Comparison of ENCODE assay signal across 14 cellular contexts in genomic region chr19:676007-676342, GRCh38. TPM values are rescaled to one million over a fixed set of nuclear protein-coding genes. Genes with fewer than 3 reads are reported as not detected.
DNase-seq lines count a peak whose midpoint lies in the region; ATAC-seq, FAIRE-seq and TF ChIP-seq lines count a peak whose summit lies in the region.
"Had no signal": no experiment of that assay in that cellular context is flagged by ENCODE, and none has a peak within 500 bp of the region (broad histone marks: within the 10 kb centered on the region; RNA-seq: fewer than 3 reads in every experiment).

No MANE protein-coding gene starts in this region.

- H3K79me2 ChIP-seq in astrocyte (ENCODE audit: insufficient read depth, low read length) = peaks cover 26% of the 10 kb centered on the region

- H3K4me1 ChIP-seq in astrocyte (ENCODE audit: insufficient read depth, low read length) = peaks cover 34% of the 10 kb centered on the region
- no peaks in the 10 kb centered on the region for H3K4me1 ChIP-seq in right cardiac atrium (ENCODE audit: control insufficient read depth, insufficient read depth, low read length)
- peaks cover 0 to 4% of the 10 kb centered on the region in 2 donors for H3K4me1 ChIP-seq in small intestine (ENCODE audit: control insufficient read depth in 2 of 2, insufficient read depth in 1 of 2, low read depth in 1 of 2, low read length in 1 of 2)
- H3K4me1 ChIP-seq: HAP-1 had no signal

- peak overlapping the region; percentile 96 for H3K9ac ChIP-seq in astrocyte (ENCODE audit: low read length)

- TF ChIP-seq CTCF in GM12864 (IDR thresholded peaks at IDR 0.05; ENCODE audit: low read depth, low read length, missing control alignments) (no peak), astrocyte (IDR thresholded peaks at IDR 0.05; ENCODE audit: insufficient read depth, low read depth, low read length) (no peak)

- H3K4me3 ChIP-seq in GM12864 (ENCODE audit: low read depth, low read length) (peak overlapping the region; percentile 31), astrocyte (ENCODE audit: insufficient read depth, low read depth, low read length) (peak overlapping the region; percentile 44), right cardiac atrium (ENCODE audit: low read length) (peak overlapping the region; percentile 84), small intestine (ENCODE audit: low read depth in 1 of 2, low read length in 2 of 2) (peak overlapping the region; percentile 17 to 20)
- H3K4me3 ChIP-seq: HAP-1 had no signal

- peak overlapping the region; percentile 94 for H3K4me2 ChIP-seq in astrocyte (ENCODE audit: low read length)

- DNase-seq in GM12864 (ENCODE audit: low read depth) (no peak), astrocyte (ENCODE audit: low read depth) (no peak), right cardiac atrium (no peak), small intestine (no peak), HPDE6-E6E7 (ENCODE audit: extremely low spot score) (no peak), NCI-H82 treated with DMSO at 0.1 percent for 48 hours (lab: John Stamatoyannopoulos, UW; ENCODE audit: unreplicated experiment) (no peak)
- DNase-seq: activated CD4-positive, alpha-beta T cell treated with anti-CD3 and anti-CD28 coated beads for 1 hour; activated naive CD4-positive, alpha-beta T cell treated with anti-CD3 and anti-CD28 coated beads, Interleukin-2, amount 10 ng/mL, durations not matched to agents 7 days and 5 days; NCI-H1694 had no signal

- 6% methylated on average over 32 of the region's 32 CpGs for WGBS in right cardiac atrium
- WGBS in small intestine, 3 donors = 7 to 12% (median 8%) methylated on average over 12 to 32 of the region's 32 CpGs

- intact Hi-C loops in right cardiac atrium (cut with DNase I) = no loop called here

- peaks cover 9% of the 10 kb centered on the region for H3K4me1 Mint-ChIP-seq in astrocyte (ENCODE audit: low read depth, unreplicated experiment)

- H3K27ac ChIP-seq in astrocyte (ENCODE audit: low read depth, low read length) (no peak overlapping the region), right cardiac atrium (ENCODE audit: low read length) (peak overlapping the region; percentile 79), small intestine (ENCODE audit: low read depth in 1 of 2, low read length in 1 of 2) (peak overlapping the region in 1 of 2 donors; percentile 21)

- H3K36me3 ChIP-seq in astrocyte (ENCODE audit: insufficient read depth, low read length) (no peaks in the 10 kb centered on the region), small intestine (ENCODE audit: control insufficient read depth in 2 of 2, insufficient read depth in 2 of 2, low read length in 2 of 2) (no peaks in the 10 kb centered on the region)
- H3K36me3 ChIP-seq: HAP-1 had no signal

- no peak for FAIRE-seq in astrocyte (lab: Jason Lieb, UNC)
- no peak for FAIRE-seq in small intestine (lab: Jason Lieb, UNC)
- FAIRE-seq: RCC 7860 had no signal

- H3K9me3 ChIP-seq in astrocyte (ENCODE audit: insufficient read depth, low read depth, low read length) = no peaks in the 10 kb centered on the region
- no peaks in the 10 kb centered on the region for H3K9me3 ChIP-seq in right cardiac atrium (ENCODE audit: control insufficient read depth, low read length)
- H3K9me3 ChIP-seq in small intestine (ENCODE audit: control insufficient read depth, low read depth) = no peaks in the 10 kb centered on the region
- H3K9me3 ChIP-seq: HAP-1 had no signal

- H3K36me3 Mint-ChIP-seq in astrocyte (ENCODE audit: low read depth, unreplicated experiment) = peaks cover 6% of the 10 kb centered on the region
- H3K36me3 Mint-ChIP-seq: activated naive CD4-positive, alpha-beta T cell treated with anti-CD3 and anti-CD28 coated beads, Interleukin-2, amount 10 ng/mL, durations not matched to agents 7 days and 5 days had no signal

- H3K27me3 Mint-ChIP-seq in astrocyte (ENCODE audit: low read depth, unreplicated experiment) = peaks cover 3% of the 10 kb centered on the region

- no peak overlapping the region for H2AFZ ChIP-seq in astrocyte (ENCODE audit: low read depth, low read length)

- H3K9me3 Mint-ChIP-seq in astrocyte (ENCODE audit: unreplicated experiment) = no peaks in the 10 kb centered on the region
- H3K9me3 Mint-ChIP-seq: activated naive CD4-positive, alpha-beta T cell treated with anti-CD3 and anti-CD28 coated beads, Interleukin-2, amount 10 ng/mL, durations not matched to agents 7 days and 5 days had no signal

- H3K27ac Mint-ChIP-seq in astrocyte (ENCODE audit: unreplicated experiment) = peak overlapping the region; percentile 34
- H3K27ac Mint-ChIP-seq: activated naive CD4-positive, alpha-beta T cell treated with anti-CD3 and anti-CD28 coated beads, Interleukin-2, amount 10 ng/mL, durations not matched to agents 7 days and 5 days had no signal

- H3K4me3 Mint-ChIP-seq in astrocyte (ENCODE audit: unreplicated experiment) = peak overlapping the region; percentile 74
- H3K4me3 Mint-ChIP-seq: activated naive CD4-positive, alpha-beta T cell treated with anti-CD3 and anti-CD28 coated beads, Interleukin-2, amount 10 ng/mL, durations not matched to agents 7 days and 5 days had no signal

- no peak for ATAC-seq in right cardiac atrium
- no peak for ATAC-seq in HG03442 (IDR thresholded peaks at IDR 0.05; ENCODE audit: unreplicated experiment)
- no peak for ATAC-seq in HG03159 (IDR thresholded peaks at IDR 0.05; ENCODE audit: unreplicated experiment)

- H4K20me1 ChIP-seq in astrocyte (ENCODE audit: insufficient read depth, low read length) = peaks cover 15% of the 10 kb centered on the region

- no peaks in the 10 kb centered on the region for H3K27me3 ChIP-seq in astrocyte (ENCODE audit: insufficient read depth, low read length)
- H3K27me3 ChIP-seq in right cardiac atrium (ENCODE audit: control insufficient read depth, insufficient read depth) = no peaks in the 10 kb centered on the region
- H3K27me3 ChIP-seq in small intestine (ENCODE audit: control insufficient read depth in 2 of 2, insufficient read depth in 2 of 2, low read length in 2 of 2) = peaks cover 0 to 9% of the 10 kb centered on the region in 2 donors

RNA-seq across cellular contexts. Expression of gene FSTL3, which starts 0.2 kb away (rescaled TPM):
- total RNA-seq in astrocyte (72.0 and 78.8 TPM in 2 replicates), right cardiac atrium (100 to 1,000 TPM in 1 of 4 donors, 10 to 100 TPM in 3; 47.1 to 110 (median 61.9) TPM)
- polyA plus RNA-seq in right cardiac atrium (64.1 TPM), small intestine (10 to 100 TPM in 1 of 3 donors, 1 to 10 TPM in 2; 4.0 to 30.0 (median 5.4) TPM)

RNA-seq across cellular contexts. Expression of gene RNF126, which starts 13.0 kb away (rescaled TPM):
- total RNA-seq in astrocyte (58.3 and 58.5 TPM in 2 replicates), right cardiac atrium (10 to 100 TPM; 21.7 to 37.6 (median 28.0) TPM)
- polyA plus RNA-seq in right cardiac atrium (24.5 TPM), small intestine (10 to 100 TPM; 54.4 to 60.2 (median 56.5) TPM)

RNA-seq across cellular contexts. Expression of gene PRSS57, which starts 19.3 kb away (rescaled TPM):
- total RNA-seq in astrocyte (not detected in 2 replicates), right cardiac atrium (not detected)
- polyA plus RNA-seq in right cardiac atrium (not detected), small intestine (not detected)
- total RNA-seq: lung microvascular endothelial cell had no signal

RNA-seq across cellular contexts. Expression of gene PALM, which starts 32.8 kb away (rescaled TPM):
- 60.0 and 67.3 TPM in 2 replicates for total RNA-seq in astrocyte
- total RNA-seq in right cardiac atrium = 10 to 100 TPM; 34.9 to 84.9 (median 46.9) TPM
- 30.3 TPM for polyA plus RNA-seq in right cardiac atrium
- polyA plus RNA-seq in small intestine = 10 to 100 TPM; 17.9 to 37.6 (median 32.6) TPM

RNA-seq across cellular contexts. Expression of gene FGF22, which starts 36.3 kb away (rescaled TPM):
- total RNA-seq in astrocyte (0.25 TPM in 1 of 2 replicates, not detected in the other), right cardiac atrium (under 1 TPM in 3 of 4 donors, not detected in 1; 0.15 to 0.34 (median 0.17) TPM)
- polyA plus RNA-seq in right cardiac atrium (0.23 TPM), small intestine (under 1 TPM in 1 of 3 donors, not detected in 2; 0.30 TPM)
- total RNA-seq: lung microvascular endothelial cell had no signal

Comparison
In these comparisons a context has a peak if more than half of its experiments do, and no peak if none do; other contexts are left out.
1. H3K4me3 ChIP-seq: peak in every context shown above with its lines; median percentile 84 in right cardiac atrium; 44 in astrocyte; 31 in GM12864; 18 in small intestine.